8 cellular contexts compared by ENCODE assay signal in the genomic region with DNA sequence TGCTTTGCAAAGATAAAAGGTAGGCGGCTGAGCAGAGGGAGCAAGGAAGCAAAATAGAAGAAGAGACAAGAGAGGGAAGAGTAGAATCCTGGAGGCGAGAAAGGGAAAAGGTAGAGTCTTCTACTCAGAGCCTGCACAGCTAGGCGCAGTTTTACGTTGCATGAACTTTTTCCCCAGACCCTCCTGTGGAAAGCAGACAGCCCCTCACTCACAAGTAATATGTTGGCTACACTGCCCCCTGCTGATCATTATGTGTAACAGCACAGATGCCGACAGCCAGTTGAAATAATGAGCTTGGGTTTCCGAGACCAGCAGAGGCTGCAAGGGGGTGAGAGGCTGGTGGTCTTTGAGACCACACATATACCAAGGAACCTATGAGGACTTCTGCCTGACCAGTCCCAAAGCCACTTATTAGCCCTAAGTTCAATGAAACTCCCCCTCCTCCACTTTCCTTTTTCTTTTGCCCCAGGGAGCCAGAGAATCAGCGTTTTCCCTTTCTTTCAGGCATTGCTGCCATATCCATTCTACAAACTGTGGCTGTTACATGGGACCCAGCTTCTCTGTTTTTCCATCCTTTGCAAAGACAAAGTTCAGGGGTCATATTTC. TPM values are rescaled to one million over a fixed set of nuclear protein-coding genes. Genes with fewer than 3 reads are reported as not detected.
DNase-seq lines count a peak whose midpoint lies in the region; ATAC-seq and TF ChIP-seq lines count a peak whose summit lies in the region.

No MANE protein-coding gene starts in this region.

- H3K4me1 ChIP-seq in adipocyte (ENCODE audit: control insufficient read depth, insufficient read depth, low read length): no peaks in the 10 kb centered on the region

- peaks cover 44% of the 10 kb centered on the region for H3K27me3 Mint-ChIP-seq in Calu3 (ENCODE audit: unreplicated experiment)

- no TSS peak for BruUV-seq in Calu3 (replicated peaks; lab: Mats Ljungman, UMichigan)

- TF ChIP-seq CTCF in Calu3 (IDR thresholded peaks at IDR 0.05; ENCODE audit: unreplicated experiment): peak; percentile 96

- no peaks in the 10 kb centered on the region for H3K36me3 ChIP-seq in adipocyte (ENCODE audit: control insufficient read depth, insufficient read depth, low read length, severe bottlenecking)

- H3K27me3 ChIP-seq in adipocyte (replicated peaks; ENCODE audit: control insufficient read depth, insufficient read depth, low read length): peaks cover 30% of the 10 kb centered on the region

- H3K36me3 Mint-ChIP-seq in Calu3 (ENCODE audit: insufficient read depth, unreplicated experiment): peaks cover 6% of the 10 kb centered on the region

- ATAC-seq in left lobe of liver: peak; percentile 80
- no peak for ATAC-seq in GM19455 (IDR thresholded peaks at IDR 0.05; ENCODE audit: unreplicated experiment)
- no peak for ATAC-seq in GM19452 (IDR thresholded peaks at IDR 0.05; ENCODE audit: unreplicated experiment)
- ATAC-seq in GM21529 (IDR thresholded peaks at IDR 0.05; ENCODE audit: unreplicated experiment): no peak

- no peaks in the 10 kb centered on the region for H3K9me3 ChIP-seq in adipocyte (ENCODE audit: control insufficient read depth, low read length)

- H3K4me1 Mint-ChIP-seq in Calu3 (ENCODE audit: low read depth, unreplicated experiment): peaks cover 22% of the 10 kb centered on the region

- H3K9me3 Mint-ChIP-seq in Calu3 (ENCODE audit: low read depth, unreplicated experiment): no peaks in the 10 kb centered on the region

- DNase-seq in A172 (ENCODE audit: low spot score) (peak; percentile 14), Calu3 (peak; percentile 32), NCI-H146 treated with DMSO at 0.1 percent for 48 hours (lab: John Stamatoyannopoulos, UW; ENCODE audit: unreplicated experiment) (peak; percentile 1), adipocyte (ENCODE audit: low read depth) (peak; percentile 66), left lobe of liver (ENCODE audit: low spot score) (no peak)

- H3K4me3 ChIP-seq in adipocyte (ENCODE audit: low read length): no peak overlapping the region

- no peak overlapping the region for H3K27ac Mint-ChIP-seq in Calu3 (ENCODE audit: unreplicated experiment)

- intact Hi-C loops in Calu3 (cut with micrococcal nuclease; ENCODE audit: unreplicated experiment): loop anchor here (1.0 to 5.0 kb wide), 2 partner anchors 46 to 96 kb away; a partner anchor contains a TSS

- CTCF ChIA-PET in Calu3 (lab: Charles Lee): interaction anchor here (0.6 to 1.8 kb wide), 21 partner anchors 8 to 786 kb away, joined by 3 to 18 read pairs (median 5); a partner anchor contains a TSS

- no peak overlapping the region for H3K9ac ChIP-seq in adipocyte (ENCODE audit: low read length)

- no peak overlapping the region for H3K4me3 Mint-ChIP-seq in Calu3 (ENCODE audit: low read depth, unreplicated experiment)

RNA-seq across cellular contexts. Expression of a gene that starts 22.5 kb away (rescaled TPM):
- total RNA-seq in A172 (2014; rRNA removed; shearing (Covaris generic)): 48.7 and 74.4 TPM in 2 replicates
- 44.4 and 45.0 TPM in 2 replicates for total RNA-seq in Calu3 (2022)
- total RNA-seq in left lobe of liver: 9.3 TPM

RNA-seq across cellular contexts. Expression of a gene that starts 46.9 kb away (rescaled TPM):
- 2.6 and 5.2 TPM in 2 replicates for total RNA-seq in A172 (2014; rRNA removed; shearing (Covaris generic))
- total RNA-seq in Calu3 (2022): 16.6 and 35.1 TPM in 2 replicates
- total RNA-seq in left lobe of liver: not detected
